ENCODE assay signal across 8 cellular contexts in genomic region chr1:19643113-19643512, GRCh38. TPM values are rescaled to one million over a fixed set of nuclear protein-coding genes. Genes with fewer than 3 reads are reported as not detected.
A peak's percentile ranks its signal among the peaks of the same experiment; 100 is the strongest.
DNase-seq lines count a peak whose midpoint lies in the region; ATAC-seq and TF ChIP-seq lines count a peak whose summit lies in the region.

No MANE protein-coding gene starts in this region.

- intact Hi-C loops in lower lobe of right lung (cut with DNase I), result no loop called here

- no peaks in the 10 kb centered on the region for H3K9me3 ChIP-seq in lower lobe of right lung

- peak; percentile 29 for TF ChIP-seq CTCF in 22Rv1 (IDR thresholded peaks at IDR 0.05)
- TF ChIP-seq CTCF in astrocyte of the cerebellum (IDR thresholded peaks at IDR 0.05; ENCODE audit: low read depth, low read length, missing control alignments), result no peak
- no peak for TF ChIP-seq CTCF in lower lobe of right lung (IDR thresholded peaks at IDR 0.05)
- no peak for TF ChIP-seq CTCF in GM13977 (IDR thresholded peaks at IDR 0.05; ENCODE audit: extremely low read depth, insufficient read depth, missing control alignments)

- no peaks in the 10 kb centered on the region for H3K36me3 ChIP-seq in lower lobe of right lung

- H3K27ac ChIP-seq in 22Rv1 (no peak overlapping the region), lower lobe of right lung (peak overlapping the region; percentile 88)

- ATAC-seq in lower lobe of right lung, result no peak
- no peak for ATAC-seq in GM19035 (IDR thresholded peaks at IDR 0.05; ENCODE audit: unreplicated experiment)

- H3K4me1 ChIP-seq in lower lobe of right lung, result peaks cover 37% of the 10 kb centered on the region

- in situ Hi-C loops in astrocyte of the cerebellum (cut with HindIII; ENCODE audit: low sequenced_read_pairs), result no loop called here
- in situ Hi-C loops in GM13977 (cut with MboI; ENCODE audit: low pct_unique_long_range_greater_than_20kb, low sequenced_read_pairs, unreplicated experiment), result no loop called here

- H3K27me3 ChIP-seq in lower lobe of right lung (ENCODE audit: low read depth), result peaks cover 32% of the 10 kb centered on the region

- H3K4me3 ChIP-seq in astrocyte of the cerebellum (ENCODE audit: low read depth, low read length), result peak overlapping the region; percentile 64
- peak overlapping the region; percentile 54 for H3K4me3 ChIP-seq in lower lobe of right lung

- DNase-seq in HCEC 1CT (peak; percentile 81), astrocyte of the cerebellum (ENCODE audit: low read depth) (no peak), lower lobe of right lung (no peak), NCI-H2171 (lab: John Stamatoyannopoulos, UW) (no peak), globus pallidus (ENCODE audit: low spot score) (no peak), GM13977 (ENCODE audit: low spot score) (no peak)

RNA-seq across cellular contexts. Expression of gene NBL1, which starts 1.0 kb away (rescaled TPM):
- 126 TPM for total RNA-seq in lower lobe of right lung

RNA-seq across cellular contexts. Expression of gene HTR6, which starts 21.6 kb away (rescaled TPM):
- total RNA-seq in lower lobe of right lung, result not detected
